Comparison of ENCODE assay signal across 20 cellular contexts in genomic region chr15:71089801-71090200, GRCh38. TPM values are rescaled to one million over a fixed set of nuclear protein-coding genes. Genes with fewer than 3 reads are reported as not detected.
"Had no signal": no experiment of that assay in that cellular context is flagged by ENCODE, and none has a peak within 500 bp of the region (broad histone marks: within the 10 kb centered on the region; RNA-seq: fewer than 3 reads in every experiment).

No MANE protein-coding gene starts in this region.

- H3K27me3 ChIP-seq: esophagus squamous epithelium, gastrocnemius medialis, heart right ventricle, left lung had no signal

- H3K27ac ChIP-seq: coronary artery, dorsolateral prefrontal cortex, esophagus squamous epithelium, gastrocnemius medialis, heart right ventricle, left lung, lower lobe of right lung had no signal

- H3K9me3 ChIP-seq: esophagus squamous epithelium, gastrocnemius medialis, left lung, mucosa of descending colon had no signal

- H3K36me3 ChIP-seq: esophagus squamous epithelium, gastrocnemius medialis, heart right ventricle, left lung, lower lobe of right lung had no signal

- DNase-seq: dermis blood vessel endothelial cell; dorsolateral prefrontal cortex; effector CD4-positive, alpha-beta T cell; effector memory CD4-positive, alpha-beta T cell; esophagus squamous epithelium; foreskin fibroblast; foreskin melanocyte; gastrocnemius medialis; glutamatergic neuron; heart right ventricle; hippocampal formation; left cardiac atrium; left lung; left ventricle myocardium superior; lower lobe of right lung; mesenchymal stem cell; mucosa of descending colon; naive B cell; naive thymus-derived CD8-positive, alpha-beta T cell had no signal

- H3K4me3 ChIP-seq: coronary artery, dorsolateral prefrontal cortex, esophagus squamous epithelium, gastrocnemius medialis, heart right ventricle, left lung, lower lobe of right lung, mucosa of descending colon had no signal

- H3K4me1 ChIP-seq: gastrocnemius medialis, left lung, lower lobe of right lung had no signal

RNA-seq across cellular contexts. Expression of gene THSD4, which starts 25.5 kb away (rescaled TPM):
- total RNA-seq: naive thymus-derived CD8-positive, alpha-beta T cell had no signal
- polyA plus RNA-seq: naive thymus-derived CD8-positive, alpha-beta T cell had no signal
